ENCODE assay signal across 15 cellular contexts in genomic region chr7:14332155-14332554, GRCh38.
DNase-seq lines count a peak whose midpoint lies in the region; ATAC-seq and TF ChIP-seq lines count a peak whose summit lies in the region.
"Had no signal": no experiment of that assay in that cellular context is flagged by ENCODE, and none has a peak within 500 bp of the region (broad histone marks: within the 10 kb centered on the region; RNA-seq: fewer than 3 reads in every experiment).

No MANE protein-coding gene starts in this region.

- no peaks in the 10 kb centered on the region for H3K4me1 Mint-ChIP-seq in natural killer cell
- H3K4me1 Mint-ChIP-seq: activated CD4-positive, alpha-beta T cell treated with anti-CD3 and anti-CD28 coated beads for 36 hours; central memory CD8-positive, alpha-beta T cell had no signal

- ATAC-seq in natural killer cell (no peak), HG03571 (IDR thresholded peaks at IDR 0.05; ENCODE audit: unreplicated experiment) (no peak)
- ATAC-seq: activated CD4-positive, alpha-beta T cell treated with anti-CD3 and anti-CD28 coated beads for 36 hours; natural killer cell treated with Interleukin-12 subunit alpha and Interleukin-12 subunit beta and Interleukin-15 and Interleukin-18, amount 100 ng/mL, for 72 hours had no signal

- H3K27me3 Mint-ChIP-seq in natural killer cell (ENCODE audit: low read depth in 2 of 2): no peaks in the 10 kb centered on the region
- H3K27me3 Mint-ChIP-seq: activated CD4-positive, alpha-beta T cell treated with anti-CD3 and anti-CD28 coated beads for 36 hours; central memory CD8-positive, alpha-beta T cell; natural killer cell treated with Interleukin-12 subunit alpha and Interleukin-12 subunit beta and Interleukin-15 and Interleukin-18, amount 100 ng/mL, for 72 hours had no signal

- H3K27ac Mint-ChIP-seq in natural killer cell: no peak overlapping the region
- H3K27ac Mint-ChIP-seq: activated CD4-positive, alpha-beta T cell treated with anti-CD3 and anti-CD28 coated beads for 36 hours; natural killer cell treated with Interleukin-12 subunit alpha and Interleukin-12 subunit beta and Interleukin-15 and Interleukin-18, amount 100 ng/mL, for 72 hours had no signal

- TF ChIP-seq CTCF in natural killer cell (IDR thresholded peaks at IDR 0.05): no peak

- H3K36me3 Mint-ChIP-seq in natural killer cell: no peaks in the 10 kb centered on the region
- H3K36me3 Mint-ChIP-seq: natural killer cell treated with Interleukin-12 subunit alpha and Interleukin-12 subunit beta and Interleukin-15 and Interleukin-18, amount 100 ng/mL, for 72 hours had no signal

- H3K9me3 Mint-ChIP-seq in natural killer cell: peaks cover 7% of the 10 kb centered on the region in 2 donors
- H3K9me3 Mint-ChIP-seq: central memory CD8-positive, alpha-beta T cell had no signal

- no peak overlapping the region for H3K4me3 Mint-ChIP-seq in natural killer cell
- H3K4me3 Mint-ChIP-seq: activated CD4-positive, alpha-beta T cell treated with anti-CD3 and anti-CD28 coated beads for 36 hours; central memory CD8-positive, alpha-beta T cell; natural killer cell treated with Interleukin-12 subunit alpha and Interleukin-12 subunit beta and Interleukin-15 and Interleukin-18, amount 100 ng/mL, for 72 hours had no signal

- intact Hi-C loops in natural killer cell (cut with micrococcal nuclease): no loop called here

- DNase-seq in AG08395 (ENCODE audit: low spot score): peak; percentile 3
- peak; percentile 96 for DNase-seq in NCI-H226
- DNase-seq in fibroblast of gingiva (ENCODE audit: low read depth): peak; percentile 9
- peak; percentile 28 for DNase-seq in iris pigment epithelial cell (ENCODE audit: low read depth)
- DNase-seq in natural killer cell: no peak
- no peak for DNase-seq in activated CD8-positive, alpha-beta memory T cell treated with anti-CD3 and anti-CD28 coated beads for 24 hours
- no peak for DNase-seq in NCI-H524 (lab: John Stamatoyannopoulos, UW)
- DNase-seq: activated CD4-positive, alpha-beta T cell treated with anti-CD3 and anti-CD28 coated beads for 36 hours; activated naive CD4-positive, alpha-beta T cell treated with anti-CD3 and anti-CD28 coated beads, Interleukin-2, amount 50 U/mL, for 16 hours; glutamatergic neuron; NCI-H187; RPMI8226 had no signal

Comparison
In these comparisons a context has a peak if more than half of its experiments do, and no peak if none do; other contexts are left out.
1. DNase-seq: peak in AG08395 (single experiment), NCI-H226 (single experiment), fibroblast of gingiva (single experiment) and iris pigment epithelial cell (single experiment); none in natural killer cell (single experiment), activated CD8-positive, alpha-beta memory T cell treated with anti-CD3 and anti-CD28 coated beads for 24 hours (single experiment) and NCI-H524 (0 of 2).